8 cellular contexts compared by ENCODE assay signal in genomic region chr1:61080408-61081134, GRCh38. TPM values are rescaled to one million over a fixed set of nuclear protein-coding genes. Genes with fewer than 3 reads are reported as not detected.
DNase-seq lines count a peak whose midpoint lies in the region; ATAC-seq and TF ChIP-seq lines count a peak whose summit lies in the region.

No MANE protein-coding gene starts in this region.

- H3K27ac ChIP-seq in SK-N-MC = peak overlapping the region; percentile 90
- peak overlapping the region in 15 of 21 experiments; percentile 11 to 96 (median 82) for H3K27ac ChIP-seq in skin epidermis

- H3K4me3 ChIP-seq in SK-N-MC (peak overlapping the region; percentile 90), fibroblast of villous mesenchyme (ENCODE audit: low read depth, low read length) (peak overlapping the region; percentile 33), skin epidermis (peak overlapping the region in 2 of 7 experiments; percentile 20 to 90)

- peak; percentile 50 for DNase-seq in DMS 273 (lab: John Stamatoyannopoulos, UW; ENCODE audit: unreplicated experiment)
- no peak for DNase-seq in DMS 273 treated with DMSO at 0.1 percent for 48 hours (lab: John Stamatoyannopoulos, UW)
- DNase-seq in SK-N-MC (ENCODE audit: low read depth, low spot score) = no peak
- no peak for DNase-seq in fibroblast of villous mesenchyme (ENCODE audit: low read depth)

- ATAC-seq in HG03432 (IDR thresholded peaks at IDR 0.05; ENCODE audit: unreplicated experiment) (no peak), GM18511 (IDR thresholded peaks at IDR 0.05; ENCODE audit: unreplicated experiment) (no peak), GM18907 (IDR thresholded peaks at IDR 0.05; ENCODE audit: unreplicated experiment) (no peak)

- TF ChIP-seq CTCF in fibroblast of villous mesenchyme (IDR thresholded peaks at IDR 0.05; ENCODE audit: insufficient read depth, low read depth, low read length) = no peak

- no peaks in the 10 kb centered on the region for H3K9me3 ChIP-seq in SK-N-MC (ENCODE audit: low read depth, low read length)

- H3K36me3 ChIP-seq in SK-N-MC (ENCODE audit: insufficient read depth, low read length) = no peaks in the 10 kb centered on the region

- H3K9ac ChIP-seq in SK-N-MC (ENCODE audit: insufficient read length) = peak overlapping the region; percentile 68

RNA-seq across cellular contexts. Expression of gene NFIA, which starts 1.8 kb away (rescaled TPM):
- total RNA-seq in fibroblast of villous mesenchyme = 4.8 and 10.4 TPM in 2 replicates
